In genomic region chr5:107543868-107544267, GRCh38 we compare ENCODE assay signal across 12 cellular contexts.
"Had no signal": no experiment of that assay in that cellular context is flagged by ENCODE, and none has a peak within 500 bp of the region (broad histone marks: within the 10 kb centered on the region; RNA-seq: fewer than 3 reads in every experiment).

No MANE protein-coding gene starts in this region.

- H3K4me1 Mint-ChIP-seq: activated naive CD8-positive, alpha-beta T cell treated with anti-CD3 and anti-CD28 coated beads, Interleukin-2, amount 50 U/mL, for 24 hours had no signal

- H3K9me3 Mint-ChIP-seq: activated CD4-positive, alpha-beta T cell treated with anti-CD3 and anti-CD28 coated beads, Interleukin-2, amount 10 ng/mL, durations not matched to agents 7 days and 5 days; activated naive CD8-positive, alpha-beta T cell treated with anti-CD3 and anti-CD28 coated beads, Interleukin-2, amount 50 U/mL, for 24 hours; activated T-helper 1 cell treated with anti-CD3 and anti-CD28 coated beads, Interleukin-12 subunit alpha, Interleukin-12 subunit beta, Interleukin-2, Interleukin-4 antibody, amounts not matched to agents 30 ng/mL and 10 ng/mL and 1 ng/mL, durations not matched to agents 14 hours and 24 hours and 36 hours; effector memory CD8-positive, alpha-beta T cell; nephron progenitor cell; T-helper 2 cell treated with Interferon-gamma antibody and Interleukin-4, amounts not matched to agents 5 μg/mL and 100 μg/mL, for 36 hours had no signal

- DNase-seq: activated CD4-positive, alpha-beta T cell treated with anti-CD3 and anti-CD28 coated beads, Interleukin-2, amount 10 ng/mL, durations not matched to agents 7 days and 5 days; activated CD8-positive, alpha-beta memory T cell treated with anti-CD3 and anti-CD28 coated beads for 24 hours; activated naive CD8-positive, alpha-beta T cell treated with anti-CD3 and anti-CD28 coated beads, Interleukin-2, amount 50 U/mL, for 24 hours; aorta; dermis blood vessel endothelial cell; effector memory CD8-positive, alpha-beta T cell; foreskin melanocyte; kidney glomerular epithelial cell; nephron progenitor cell; stimulated activated CD4-positive, alpha-beta T cell treated with anti-CD3 and anti-CD28 coated beads, Interleukin-1b, Interleukin-23, amount 100 ng/mL, for 48 hours had no signal

- H3K4me3 Mint-ChIP-seq: activated CD4-positive, alpha-beta T cell treated with anti-CD3 and anti-CD28 coated beads, Interleukin-2, amount 10 ng/mL, durations not matched to agents 7 days and 5 days; activated naive CD8-positive, alpha-beta T cell treated with anti-CD3 and anti-CD28 coated beads, Interleukin-2, amount 50 U/mL, for 24 hours; activated T-helper 1 cell treated with anti-CD3 and anti-CD28 coated beads, Interleukin-12 subunit alpha, Interleukin-12 subunit beta, Interleukin-2, Interleukin-4 antibody, amounts not matched to agents 30 ng/mL and 10 ng/mL and 1 ng/mL, durations not matched to agents 14 hours and 24 hours and 36 hours; effector memory CD8-positive, alpha-beta T cell; nephron progenitor cell; T-helper 2 cell treated with Interferon-gamma antibody and Interleukin-4, amounts not matched to agents 5 μg/mL and 100 μg/mL, for 36 hours had no signal

- H3K27me3 Mint-ChIP-seq: activated naive CD8-positive, alpha-beta T cell treated with anti-CD3 and anti-CD28 coated beads, Interleukin-2, amount 50 U/mL, for 24 hours; effector memory CD8-positive, alpha-beta T cell had no signal

- H3K27ac Mint-ChIP-seq: activated CD4-positive, alpha-beta T cell treated with anti-CD3 and anti-CD28 coated beads, Interleukin-2, amount 10 ng/mL, durations not matched to agents 7 days and 5 days; activated naive CD8-positive, alpha-beta T cell treated with anti-CD3 and anti-CD28 coated beads, Interleukin-2, amount 50 U/mL, for 24 hours; activated T-helper 1 cell treated with anti-CD3 and anti-CD28 coated beads, Interleukin-12 subunit alpha, Interleukin-12 subunit beta, Interleukin-2, Interleukin-4 antibody, amounts not matched to agents 30 ng/mL and 10 ng/mL and 1 ng/mL, durations not matched to agents 14 hours and 24 hours and 36 hours; nephron progenitor cell; T-helper 2 cell treated with Interferon-gamma antibody and Interleukin-4, amounts not matched to agents 5 μg/mL and 100 μg/mL, for 36 hours had no signal
